ENCODE assay signal across 1 cellular context in the genomic region with DNA sequence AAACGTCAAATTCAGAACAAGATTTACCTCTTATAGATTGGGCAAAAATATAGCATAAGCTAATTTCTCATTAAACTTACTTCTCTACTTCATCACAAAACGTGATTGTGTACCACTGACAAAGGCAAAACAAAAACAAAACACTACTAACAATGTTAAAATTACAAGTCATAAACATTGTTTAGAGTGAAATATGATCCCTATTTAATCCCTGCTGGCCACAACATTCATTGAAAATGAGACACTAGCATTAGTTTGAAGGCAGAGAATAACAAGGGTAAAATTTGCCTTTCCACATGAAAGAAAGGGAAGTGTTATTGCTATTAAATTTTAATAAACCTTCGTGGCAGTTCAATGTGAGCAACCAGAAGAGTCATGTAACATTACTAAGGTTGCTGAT.
TF ChIP-seq lines count a peak whose summit lies in the region.

No MANE protein-coding gene starts in this region.

TF ChIP-seq in HEK293, 187 proteins besides CTCF, POLR2A, EP300 and RAD21 (continued from another document):
- TF ChIP-seq PRDM2 (tag by site-specific recombination; IDR thresholded peaks at IDR 0.05; ENCODE audit: borderline replicate concordance) (no peak), SP7 (tag by site-specific recombination; IDR thresholded peaks at IDR 0.05) (peak; percentile 64)
